ENCODE assay signal across 13 cellular contexts in the genomic region with DNA sequence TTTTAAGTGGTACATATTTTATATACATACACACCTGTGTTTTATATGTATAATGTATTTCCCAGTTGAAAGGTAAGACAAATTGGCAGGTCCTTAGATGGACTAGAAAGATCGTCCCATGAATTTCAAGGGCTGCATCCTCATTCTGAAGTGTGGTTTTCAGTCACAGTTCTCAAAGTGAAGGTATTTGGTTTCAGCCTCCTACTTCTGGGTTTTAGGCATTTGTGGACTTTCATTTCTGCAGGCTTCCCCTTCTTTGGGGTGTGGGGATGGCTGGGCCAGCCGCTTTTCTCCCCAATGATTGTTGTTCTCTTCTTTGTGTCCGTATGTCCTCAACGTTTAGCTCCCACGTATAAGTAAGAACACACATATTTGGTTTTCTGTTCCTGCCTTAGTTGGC.
"Had no signal": no experiment of that assay in that cellular context is flagged by ENCODE, and none has a peak within 500 bp of the region (broad histone marks: within the 10 kb centered on the region; RNA-seq: fewer than 3 reads in every experiment).

No MANE protein-coding gene starts in this region.

- H3K36me3 ChIP-seq: colonic mucosa, ovary had no signal

- FAIRE-seq: keratinocyte, urothelium cell line had no signal

- DNase-seq: activated CD4-positive, alpha-beta T cell treated with anti-CD3 and anti-CD28 coated beads for 48 hours; activated naive CD4-positive, alpha-beta T cell; effector CD4-positive, alpha-beta T cell; gastrocnemius medialis; left ventricle myocardium inferior; mesenchymal stem cell; nephron progenitor cell; stimulated activated CD4-positive, alpha-beta T cell treated with anti-CD3 and anti-CD28 coated beads, Interleukin-2, amount 100 ng/mL, for 48 hours had no signal

- H3K9me3 ChIP-seq: colonic mucosa, gastrocnemius medialis, left ventricle myocardium inferior, ovary, sigmoid colon had no signal

- H3K4me3 ChIP-seq: colonic mucosa, gastrocnemius medialis, left ventricle myocardium inferior, ovary, sigmoid colon had no signal

- H3K27ac ChIP-seq: gastrocnemius medialis, left ventricle myocardium inferior, ovary, sigmoid colon had no signal

- H3K27me3 ChIP-seq: colonic mucosa, gastrocnemius medialis, ovary, sigmoid colon had no signal
